ENCODE assay signal across 11 cellular contexts in genomic region chr5:173602423-173602822, GRCh38. TPM values are rescaled to one million over a fixed set of nuclear protein-coding genes. Genes with fewer than 3 reads are reported as not detected.
DNase-seq lines count a peak whose midpoint lies in the region; ATAC-seq and TF ChIP-seq lines count a peak whose summit lies in the region.
"Had no signal": no experiment of that assay in that cellular context is flagged by ENCODE, and none has a peak within 500 bp of the region (broad histone marks: within the 10 kb centered on the region; RNA-seq: fewer than 3 reads in every experiment).

No MANE protein-coding gene starts in this region.

- H3K27ac Mint-ChIP-seq in MCF 10A (ENCODE audit: low read depth, unreplicated experiment) = no peak overlapping the region

- H3K9me3 ChIP-seq in mammary epithelial cell (replicated peaks; ENCODE audit: insufficient read depth, low read length) = no peaks in the 10 kb centered on the region
- H3K9me3 ChIP-seq in right cardiac atrium (ENCODE audit: control insufficient read depth, low read length) = no peaks in the 10 kb centered on the region
- no peaks in the 10 kb centered on the region for H3K9me3 ChIP-seq in upper lobe of left lung

- H3K27me3 ChIP-seq in mammary epithelial cell (ENCODE audit: insufficient read depth, low read length) (no peaks in the 10 kb centered on the region), right cardiac atrium (ENCODE audit: control insufficient read depth, insufficient read depth) (no peaks in the 10 kb centered on the region), upper lobe of left lung (no peaks in the 10 kb centered on the region)

- dilution Hi-C loops in mammary epithelial cell (cut with HindIII; ENCODE audit: low sequenced_read_pairs) = loop anchor here (25.0 kb wide), 1 partner anchor 385 kb away; the partner anchor contains the start of gene C5orf47

- peaks cover 5% of the 10 kb centered on the region for H3K4me1 Mint-ChIP-seq in MCF 10A (ENCODE audit: insufficient read depth, unreplicated experiment)

- TF ChIP-seq EP300 in upper lobe of left lung (IDR thresholded peaks at IDR 0.05) = no peak

- TF ChIP-seq POLR2A in upper lobe of left lung (IDR thresholded peaks at IDR 0.05) = no peak

- ATAC-seq in right cardiac atrium (peak; percentile 53 to 70), upper lobe of left lung (ENCODE audit: low FRiP score in 2 of 2) (peak; percentile 43 to 70), GM18517 (IDR thresholded peaks at IDR 0.05; ENCODE audit: unreplicated experiment) (no peak), esophagus mucosa (no peak)

- BruUV-seq in MCF 10A (replicated peaks; lab: Mats Ljungman, UMichigan) (no TSS peak), mammary epithelial cell (replicated peaks; lab: Mats Ljungman, UMichigan) (no TSS peak)

- peaks cover 2% of the 10 kb centered on the region for H3K36me3 ChIP-seq in mammary epithelial cell (ENCODE audit: insufficient read depth, low read length)
- H3K36me3 ChIP-seq in upper lobe of left lung = peaks cover 14 to 32% (median 21%) of the 10 kb centered on the region in 4 donors

- H3K4me2 ChIP-seq in mammary epithelial cell (ENCODE audit: insufficient read depth, low read depth, low read length) = no peak overlapping the region

- H3K27me3 Mint-ChIP-seq in MCF 10A (ENCODE audit: insufficient read depth, unreplicated experiment) = no peaks in the 10 kb centered on the region

- H3K79me2 ChIP-seq in mammary epithelial cell (ENCODE audit: insufficient read depth, low read length) = no peaks in the 10 kb centered on the region

- in situ Hi-C loops in mammary epithelial cell (cut with MboI; ENCODE audit: low sequenced_read_pairs in 2 of 2) = loop anchor here in 1 of 2 donors (25.0 kb wide), 1 partner anchor 890 kb away; no protein-coding TSS in a partner anchor
- in situ Hi-C loops in astrocyte of the cerebellum (cut with HindIII; ENCODE audit: low sequenced_read_pairs) = loop anchor here (5.0 to 25.0 kb wide), 2 partner anchors 105 to 710 kb away; no protein-coding TSS in a partner anchor
- in situ Hi-C loops in GM13977 (cut with MboI; ENCODE audit: low pct_unique_long_range_greater_than_20kb, low sequenced_read_pairs, unreplicated experiment) = loop anchor here (25.0 kb wide), 1 partner anchor 710 kb away; no protein-coding TSS in a partner anchor

- no peak overlapping the region for H3K4me3 Mint-ChIP-seq in MCF 10A (ENCODE audit: unreplicated experiment)

- H3K36me3 Mint-ChIP-seq in MCF 10A (ENCODE audit: insufficient read depth, unreplicated experiment) = peaks cover 59% of the 10 kb centered on the region

- no peaks in the 10 kb centered on the region for H4K20me1 ChIP-seq in mammary epithelial cell (ENCODE audit: insufficient read depth, low read length)

- intact Hi-C loops in MCF 10A (cut with micrococcal nuclease) = no loop called here
- intact Hi-C loops in mammary epithelial cell (cut with micrococcal nuclease) = no loop called here
- intact Hi-C loops in right cardiac atrium (cut with DNase I) = no loop called here

- H3K27ac ChIP-seq in mammary epithelial cell (ENCODE audit: insufficient read depth, low read depth, low read length) = no peak overlapping the region
- H3K27ac ChIP-seq in right cardiac atrium (ENCODE audit: low read length) = no peak overlapping the region
- H3K27ac ChIP-seq in upper lobe of left lung = no peak overlapping the region

- no peaks in the 10 kb centered on the region for H3K4me1 ChIP-seq in mammary epithelial cell (ENCODE audit: insufficient read depth, low read length)
- H3K4me1 ChIP-seq in right cardiac atrium (ENCODE audit: control insufficient read depth, insufficient read depth, low read length) = no peaks in the 10 kb centered on the region
- peaks cover 0 to 15% (median 0%) of the 10 kb centered on the region in 4 donors for H3K4me1 ChIP-seq in upper lobe of left lung

- DNase-seq in MCF 10A (ENCODE audit: unreplicated experiment) (peak; percentile 55), mammary epithelial cell (no peak), astrocyte of the cerebellum (ENCODE audit: low read depth) (peak; percentile 59), right cardiac atrium (peak; percentile 49 to 87 (median 72)), upper lobe of left lung (peak in 1 of 2 donors; percentile 83), GM13977 (ENCODE audit: low spot score) (no peak)
- DNase-seq: activated CD8-positive, alpha-beta memory T cell treated with anti-CD3 and anti-CD28 coated beads, Interleukin-2, amount 50 U/mL, for 4 hours; NCI-H1694; T1000 had no signal

- CTCF ChIA-PET in MCF 10A (lab: Yijun Ruan, JAX) (interaction anchor here (0.6 to 5.5 kb wide), 5 partner anchors 10 to 395 kb away, joined by 3 to 26 read pairs (median 5); partner anchors contain the start of gene BOD1), mammary epithelial cell (lab: Charles Lee; ENCODE audit: low non-redundant PET) (no interaction called here)

- WGBS in mammary epithelial cell (ENCODE audit: low coverage, missing lambda C conversion rate) = 64% methylated on average over 4 of the region's 6 CpGs
- WGBS in right cardiac atrium = 59% methylated on average over 6 of the region's 6 CpGs
- 46 to 70% methylated on average over 6 of the region's 6 CpGs for WGBS in upper lobe of left lung, 2 donors

- H2AFZ ChIP-seq in mammary epithelial cell (ENCODE audit: low read depth, low read length) = no peak overlapping the region

- POLR2A ChIA-PET in MCF 10A (lab: Yijun Ruan, JAX) = interaction anchor here (1.0 to 1.2 kb wide), 3 partner anchors 10 to 308 kb away, joined by 3 to 7 read pairs (median 3); no protein-coding TSS in a partner anchor

- TF ChIP-seq CTCF in MCF 10A (IDR thresholded peaks at IDR 0.05; ENCODE audit: unreplicated experiment) = no peak
- TF ChIP-seq CTCF in mammary epithelial cell (conservative IDR thresholded peaks at IDR 0.05 in 1 of 2, IDR thresholded peaks at IDR 0.05 in 1 of 2; ENCODE audit: extremely low read depth in 1 of 2, insufficient read depth in 1 of 2, low read depth in 1 of 2, low read length in 2 of 2) = no peak
- TF ChIP-seq CTCF in astrocyte of the cerebellum (IDR thresholded peaks at IDR 0.05; ENCODE audit: low read depth, low read length, missing control alignments) = no peak
- TF ChIP-seq CTCF in upper lobe of left lung (IDR thresholded peaks at IDR 0.05) = no peak
- TF ChIP-seq CTCF in GM13977 (IDR thresholded peaks at IDR 0.05; ENCODE audit: extremely low read depth, insufficient read depth, missing control alignments) = no peak

- H3K4me3 ChIP-seq in mammary epithelial cell (replicated peaks in 1 of 3; ENCODE audit: insufficient read depth in 1 of 3, low read depth in 2 of 3, low read length in 3 of 3) (no peak overlapping the region), astrocyte of the cerebellum (ENCODE audit: low read depth, low read length) (no peak overlapping the region), right cardiac atrium (ENCODE audit: low read length) (no peak overlapping the region), upper lobe of left lung (no peak overlapping the region)

- no peak overlapping the region for H3K9ac ChIP-seq in mammary epithelial cell (ENCODE audit: insufficient read depth, low read length)

- H3K9me3 Mint-ChIP-seq in MCF 10A (ENCODE audit: unreplicated experiment) = no peaks in the 10 kb centered on the region

RNA-seq across cellular contexts. Expression of gene BOD1, which starts 14.0 kb away (rescaled TPM):
- total RNA-seq in MCF 10A (2022) = 129 and 139 TPM in 2 replicates
- 10 to 100 TPM; 50.5 to 57.3 TPM for total RNA-seq in mammary epithelial cell
- 41.4 TPM for polyA plus RNA-seq in mammary epithelial cell
- polyA minus RNA-seq in mammary epithelial cell = 61.8 TPM
- total RNA-seq in right cardiac atrium = 10 to 100 TPM; 42.7 to 53.6 (median 46.8) TPM
- 29.0 TPM for polyA plus RNA-seq in right cardiac atrium
- 10 to 100 TPM; 21.6 to 50.2 (median 34.1) TPM for total RNA-seq in upper lobe of left lung
- 24.3 TPM for total RNA-seq in esophagus mucosa

Comparison
In these comparisons a context has a peak if more than half of its experiments do, and no peak if none do; other contexts are left out.
1. DNase-seq: peak in MCF 10A (single experiment), astrocyte of the cerebellum (single experiment) and right cardiac atrium (3 of 3); none in mammary epithelial cell (single experiment) and GM13977 (single experiment).
2. ATAC-seq: peak in right cardiac atrium (2 of 2) and upper lobe of left lung (2 of 2); none in GM18517 (single experiment) and esophagus mucosa (single experiment).